Comparison of ENCODE assay signal across 8 cellular contexts in genomic region chr1:224113545-224113917, GRCh38. TPM values are rescaled to one million over a fixed set of nuclear protein-coding genes. Genes with fewer than 3 reads are reported as not detected.
DNase-seq lines count a peak whose midpoint lies in the region; ATAC-seq, FAIRE-seq and TF ChIP-seq lines count a peak whose summit lies in the region.

No MANE protein-coding gene starts in this region.

- H3K36me3 ChIP-seq in cardiac muscle cell: no peaks in the 10 kb centered on the region
- H3K36me3 ChIP-seq in tibial nerve: no peaks in the 10 kb centered on the region

- DNase-seq in cardiac muscle cell (ENCODE audit: low read depth in 1 of 2, low spot score in 1 of 2): no peak
- DNase-seq in Right ventricle myocardium inferior (ENCODE audit: missing footprints): no peak
- no peak for DNase-seq in WTC11 (ENCODE audit: low spot score)
- DNase-seq in tibial nerve (ENCODE audit: low spot score in 2 of 2): no peak
- no peak for DNase-seq in stimulated activated CD4-positive, alpha-beta T cell treated with anti-CD3 and anti-CD28 coated beads, Interleukin-15, amount 100 ng/mL, for 24 hours
- no peak for DNase-seq in T1000 (lab: John Stamatoyannopoulos, UW)

- 65 to 67% methylated on average over 2 of the region's 2 CpGs for WGBS in tibial nerve, 2 donors

- H3K4me3 Mint-ChIP-seq in WTC11: peak overlapping the region; percentile 86

- no peak for TF ChIP-seq EP300 in tibial nerve (IDR thresholded peaks at IDR 0.05)

- H3K4me1 Mint-ChIP-seq in WTC11: peaks cover 30% of the 10 kb centered on the region

- H3K27ac Mint-ChIP-seq in WTC11: peak overlapping the region; percentile 80

- H3K4me1 ChIP-seq in cardiac muscle cell (ENCODE audit: low read depth) (peaks cover 16% of the 10 kb centered on the region), tibial nerve (peaks cover 0 to 33% (median 12%) of the 10 kb centered on the region in 4 donors)

- POLR2A ChIA-PET in WTC11 (lab: Charles Lee): interaction anchor here (0.6 kb wide), 1 partner anchor 1616 kb away, joined by 4 read pairs; no protein-coding TSS in a partner anchor

- intact Hi-C loops in Right ventricle myocardium inferior (cut with DNase I): no loop called here

- no peaks in the 10 kb centered on the region for H3K9me3 ChIP-seq in cardiac muscle cell (ENCODE audit: low read depth)
- H3K9me3 ChIP-seq in tibial nerve: no peaks in the 10 kb centered on the region

- peaks cover 2% of the 10 kb centered on the region; the same call in 1 of the 2 replicates for H3K27me3 Mint-ChIP-seq in WTC11 (ENCODE audit: low read depth)

- TF ChIP-seq CTCF in cardiac muscle cell (IDR thresholded peaks at IDR 0.05; ENCODE audit: low read depth, low read length) (no peak), WTC11 (IDR thresholded peaks at IDR 0.05) (no peak), tibial nerve (IDR thresholded peaks at IDR 0.05) (no peak)

- H3K27me3 ChIP-seq in cardiac muscle cell (peaks cover 4% of the 10 kb centered on the region), tibial nerve (peaks cover 0 to 3% of the 10 kb centered on the region in 2 donors)

- CTCF ChIA-PET in WTC11 (lab: Charles Lee): no interaction called here

- peak; percentile 9 for FAIRE-seq in islet of Langerhans (lab: Jason Lieb, UNC)

- ATAC-seq in Right ventricle myocardium inferior: no peak
- ATAC-seq in WTC11: no peak
- no peak for ATAC-seq in activated CD4-positive, CD25-positive, alpha-beta regulatory T cell treated with anti-CD3 and anti-CD28 coated beads, Interleukin-2, amount 50 U/mL, for 24 hours

- 0 out of 2 replicates have a peak, but pooled peaks cover 2% of the 10 kb centered on the region for H3K36me3 Mint-ChIP-seq in WTC11

- TF ChIP-seq POLR2A in tibial nerve (IDR thresholded peaks at IDR 0.05): no peak

- H3K4me3 ChIP-seq in cardiac muscle cell: peak overlapping the region; percentile 82
- H3K4me3 ChIP-seq in tibial nerve: peak overlapping the region; percentile 68 to 93 (median 78)

- no peaks in the 10 kb centered on the region for H3K9me3 Mint-ChIP-seq in WTC11

- H3K27ac ChIP-seq in cardiac muscle cell (no peak overlapping the region), tibial nerve (peak overlapping the region; percentile 84 to 94 (median 94))

TF ChIP-seq in WTC11, 78 proteins besides CTCF, POLR2A, EP300 and RAD21:
- TF ChIP-seq FOXJ3 (CRISPR knock-in tag; IDR thresholded peaks at IDR 0.05; ENCODE audit: borderline replicate concordance) (no peak), SMAD3 (CRISPR knock-in tag; IDR thresholded peaks at IDR 0.05; ENCODE audit: borderline replicate concordance) (no peak), ZNF423 (CRISPR knock-in tag; IDR thresholded peaks at IDR 0.05) (no peak), E2F1 (CRISPR knock-in tag; IDR thresholded peaks at IDR 0.05) (no peak), TEAD1 (CRISPR knock-in tag; IDR thresholded peaks at IDR 0.05) (no peak), ZNF219 (CRISPR knock-in tag; IDR thresholded peaks at IDR 0.05; ENCODE audit: borderline replicate concordance) (no peak), IRF2 (CRISPR knock-in tag; IDR thresholded peaks at IDR 0.05; ENCODE audit: borderline replicate concordance, low read depth) (no peak), NFE2L1 (CRISPR knock-in tag; IDR thresholded peaks at IDR 0.05) (no peak), NR2C2 (CRISPR knock-in tag; IDR thresholded peaks at IDR 0.05) (no peak), ATF3 (CRISPR knock-in tag; conservative IDR thresholded peaks at IDR 0.05) (no peak), FOXP1 (CRISPR knock-in tag; IDR thresholded peaks at IDR 0.05; ENCODE audit: borderline replicate concordance) (no peak), ATF1 (CRISPR knock-in tag; IDR thresholded peaks at IDR 0.05) (no peak), CBFB (CRISPR knock-in tag; IDR thresholded peaks at IDR 0.05; ENCODE audit: low read depth) (no peak), OVOL2 (CRISPR knock-in tag; IDR thresholded peaks at IDR 0.05; ENCODE audit: borderline replicate concordance) (no peak), RORB (CRISPR knock-in tag; IDR thresholded peaks at IDR 0.05) (no peak), SOX15 (CRISPR knock-in tag; IDR thresholded peaks at IDR 0.05) (no peak), PRRX2 (CRISPR knock-in tag; IDR thresholded peaks at IDR 0.05) (no peak), ATF2 (CRISPR knock-in tag; IDR thresholded peaks at IDR 0.05; ENCODE audit: borderline replicate concordance, low read depth) (no peak)
TF ChIP-seq in WTC11: peak in this region for 0.

RNA-seq across cellular contexts. Expression of gene FBXO28, which starts 0.4 kb away (rescaled TPM):
- total RNA-seq in cardiac muscle cell (17.8 and 21.9 TPM in 2 replicates), Right ventricle myocardium inferior (17.3 TPM), WTC11 (2021) (32.8 to 36.8 TPM (median 34.1 TPM) in 3 replicates), tibial nerve (10 to 100 TPM; 16.7 to 21.3 (median 18.8) TPM)
- 9.1 and 12.0 TPM in 2 replicates for polyA plus RNA-seq in cardiac muscle cell
